12 cellular contexts compared by ENCODE assay signal in the genomic region with DNA sequence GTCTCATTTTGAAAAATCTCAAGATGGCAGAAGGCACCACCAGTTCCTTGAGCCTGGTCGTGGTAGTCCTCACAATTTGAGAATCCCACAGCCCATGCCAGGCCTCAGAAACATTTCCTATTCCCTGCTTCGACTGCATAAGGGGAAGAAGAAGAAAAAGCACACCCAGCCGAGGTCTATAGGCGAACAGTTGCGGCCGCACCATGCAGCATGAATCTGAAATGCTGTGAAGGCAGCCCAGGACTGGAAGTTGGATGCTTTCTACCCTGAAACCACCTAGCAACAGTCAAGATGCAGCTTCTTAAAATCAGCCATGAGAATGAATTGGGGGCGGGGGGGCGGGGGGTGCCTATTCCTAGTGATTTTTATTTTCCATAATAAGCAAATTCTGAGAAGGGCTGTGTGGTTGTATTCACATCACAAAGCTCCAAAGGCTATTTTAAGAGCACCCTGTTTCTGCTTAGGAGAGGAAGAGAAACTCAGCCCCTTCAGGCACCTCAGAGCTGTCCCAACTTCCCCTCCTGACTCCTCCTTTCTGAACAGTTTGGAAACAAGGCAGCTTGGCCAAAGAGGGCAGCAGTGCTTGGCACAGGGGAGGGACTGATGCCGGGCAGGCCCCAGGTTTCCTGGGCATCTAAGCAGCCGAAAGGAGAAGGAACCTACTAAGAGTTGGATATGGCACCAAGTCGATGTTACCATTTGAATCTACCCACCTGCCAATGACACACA.
DNase-seq lines count a peak whose midpoint lies in the region; ATAC-seq and TF ChIP-seq lines count a peak whose summit lies in the region.
"Had no signal": no experiment of that assay in that cellular context is flagged by ENCODE, and none has a peak within 500 bp of the region (broad histone marks: within the 10 kb centered on the region; RNA-seq: fewer than 3 reads in every experiment).

No MANE protein-coding gene starts in this region.

- CTCF ChIA-PET in CD4-positive, alpha-beta memory T cell (lab: Charles Lee; ENCODE audit: partially characterized antibody) = no interaction called here

- H3K4me1 ChIP-seq in spleen = peaks cover 0 to 52% (median 17%) of the 10 kb centered on the region in 6 donors
- peaks cover 22% of the 10 kb centered on the region for H3K4me1 ChIP-seq in CD4-positive, alpha-beta memory T cell (ENCODE audit: insufficient read depth, low read length)

- POLR2A ChIA-PET in CD4-positive, alpha-beta memory T cell (lab: Charles Lee; ENCODE audit: partially characterized antibody) = no interaction called here

- peaks cover 0 to 35% (median 25%) of the 10 kb centered on the region in 8 donors for H3K9me3 ChIP-seq in spleen
- no peaks in the 10 kb centered on the region for H3K9me3 ChIP-seq in CD4-positive, alpha-beta memory T cell (ENCODE audit: control insufficient read depth in 1 of 2, low read length in 2 of 2)

- H3K36me3 Mint-ChIP-seq in activated CD4-positive, alpha-beta T cell treated with anti-CD3 and anti-CD28 coated beads, Interleukin-2, amount 10 ng/mL, durations not matched to agents 24 days and 14 days (ENCODE audit: low read depth) = peaks cover 61% of the 10 kb centered on the region
- H3K36me3 Mint-ChIP-seq in activated T-helper 2 cell treated with anti-CD3 and anti-CD28 coated beads, Interferon-gamma antibody, Interleukin-2, Interleukin-4, amounts not matched to agents 10 μg/mL and 5 μg/mL and 100 μg/mL, durations not matched to agents 14 hours and 24 hours and 36 hours (ENCODE audit: low read depth) = peaks cover 89% of the 10 kb centered on the region
- peaks cover 64 to 69% of the 10 kb centered on the region in 2 donors for H3K36me3 Mint-ChIP-seq in CD4-positive, alpha-beta memory T cell

- H3K27ac ChIP-seq in spleen = peak overlapping the region in 5 of 8 donors; percentile 32 to 72 (median 70)
- H3K27ac ChIP-seq in CD4-positive, alpha-beta memory T cell (ENCODE audit: low read depth, low read length) = no peak overlapping the region
- H3K27ac ChIP-seq: brain microvascular endothelial cell, VCaP had no signal

- H3K36me3 ChIP-seq in spleen = peaks cover 0 to 16% (median 0%) of the 10 kb centered on the region in 6 donors
- no peaks in the 10 kb centered on the region for H3K36me3 ChIP-seq in CD4-positive, alpha-beta memory T cell (ENCODE audit: insufficient read depth, low read length)
- H3K36me3 ChIP-seq: brain microvascular endothelial cell had no signal

- WGBS in spleen, 5 donors = 44 to 56% (median 46%) methylated on average over 11 of the region's 11 CpGs

- peak overlapping the region; percentile 35 for H3K27ac Mint-ChIP-seq in activated CD4-positive, alpha-beta T cell treated with anti-CD3 and anti-CD28 coated beads, Interleukin-2, amount 10 ng/mL, durations not matched to agents 24 days and 14 days
- H3K27ac Mint-ChIP-seq in activated T-helper 2 cell treated with anti-CD3 and anti-CD28 coated beads, Interferon-gamma antibody, Interleukin-2, Interleukin-4, amounts not matched to agents 10 μg/mL and 5 μg/mL and 100 μg/mL, durations not matched to agents 14 hours and 24 hours and 36 hours = peak overlapping the region; percentile 36
- peak overlapping the region in 3 of 7 donors; percentile 33 to 79 (median 46) for H3K27ac Mint-ChIP-seq in CD4-positive, alpha-beta memory T cell

- H3K4me1 Mint-ChIP-seq in activated CD4-positive, alpha-beta T cell treated with anti-CD3 and anti-CD28 coated beads, Interleukin-2, amount 10 ng/mL, durations not matched to agents 24 days and 14 days = peaks cover 42% of the 10 kb centered on the region
- H3K4me1 Mint-ChIP-seq in activated T-helper 2 cell treated with anti-CD3 and anti-CD28 coated beads, Interferon-gamma antibody, Interleukin-2, Interleukin-4, amounts not matched to agents 10 μg/mL and 5 μg/mL and 100 μg/mL, durations not matched to agents 14 hours and 24 hours and 36 hours (ENCODE audit: low read depth) = peaks cover 59% of the 10 kb centered on the region
- H3K4me1 Mint-ChIP-seq in CD4-positive, alpha-beta memory T cell = peaks cover 52 to 84% (median 66%) of the 10 kb centered on the region in 4 donors

- H3K27me3 Mint-ChIP-seq in activated CD4-positive, alpha-beta T cell treated with anti-CD3 and anti-CD28 coated beads, Interleukin-2, amount 10 ng/mL, durations not matched to agents 24 days and 14 days = no peaks in the 10 kb centered on the region
- no peaks in the 10 kb centered on the region for H3K27me3 Mint-ChIP-seq in activated T-helper 2 cell treated with anti-CD3 and anti-CD28 coated beads, Interferon-gamma antibody, Interleukin-2, Interleukin-4, amounts not matched to agents 10 μg/mL and 5 μg/mL and 100 μg/mL, durations not matched to agents 14 hours and 24 hours and 36 hours (ENCODE audit: low read depth)
- H3K27me3 Mint-ChIP-seq in CD4-positive, alpha-beta memory T cell = no peaks in the 10 kb centered on the region

- no peaks in the 10 kb centered on the region for H3K27me3 ChIP-seq in spleen (replicated peaks in 1 of 7)
- no peaks in the 10 kb centered on the region for H3K27me3 ChIP-seq in CD4-positive, alpha-beta memory T cell (ENCODE audit: insufficient read depth, low read length)
- H3K27me3 ChIP-seq: brain microvascular endothelial cell had no signal

- intact Hi-C loops in activated CD4-positive, alpha-beta T cell treated with anti-CD3 and anti-CD28 coated beads, Interleukin-2, amount 10 ng/mL, durations not matched to agents 24 days and 14 days (cut with micrococcal nuclease) = no loop called here
- intact Hi-C loops in activated T-helper 2 cell treated with anti-CD3 and anti-CD28 coated beads, Interferon-gamma antibody, Interleukin-2, Interleukin-4, amounts not matched to agents 10 μg/mL and 5 μg/mL and 100 μg/mL, durations not matched to agents 14 hours and 24 hours and 36 hours (cut with micrococcal nuclease) = loop anchor here (10.0 kb wide), 1 partner anchor 545 kb away; no protein-coding TSS in a partner anchor
- intact Hi-C loops in spleen (cut with DNase I; ENCODE audit: low total_unique reads) = no loop called here
- intact Hi-C loops in CD4-positive, alpha-beta memory T cell (cut with micrococcal nuclease) = loop anchor here (5.0 kb wide), 1 partner anchor 277 kb away; no protein-coding TSS in a partner anchor

- ATAC-seq in HG03103 (IDR thresholded peaks at IDR 0.05; ENCODE audit: low read depth, unreplicated experiment) = peak; percentile 61
- no peak for ATAC-seq in GM19452 (IDR thresholded peaks at IDR 0.05; ENCODE audit: unreplicated experiment)
- ATAC-seq in HG03521 (IDR thresholded peaks at IDR 0.05; ENCODE audit: unreplicated experiment) = no peak

- H3K4me3 ChIP-seq in spleen = peak overlapping the region in 1 of 8 donors; percentile 6
- no peak overlapping the region for H3K4me3 ChIP-seq in CD4-positive, alpha-beta memory T cell (ENCODE audit: low read length in 2 of 2)

- no peak for TF ChIP-seq CTCF in spleen (IDR thresholded peaks at IDR 0.05 in 8 of 11, conservative IDR thresholded peaks at IDR 0.05 in 3 of 11)

- H3K9me3 Mint-ChIP-seq in activated CD4-positive, alpha-beta T cell treated with anti-CD3 and anti-CD28 coated beads, Interleukin-2, amount 10 ng/mL, durations not matched to agents 24 days and 14 days = peaks cover 11% of the 10 kb centered on the region
- peaks cover 28% of the 10 kb centered on the region for H3K9me3 Mint-ChIP-seq in activated T-helper 2 cell treated with anti-CD3 and anti-CD28 coated beads, Interferon-gamma antibody, Interleukin-2, Interleukin-4, amounts not matched to agents 10 μg/mL and 5 μg/mL and 100 μg/mL, durations not matched to agents 14 hours and 24 hours and 36 hours
- H3K9me3 Mint-ChIP-seq in CD4-positive, alpha-beta memory T cell = peaks cover 0 to 13% (median 5%) of the 10 kb centered on the region in 8 donors

- no peak overlapping the region for H3K4me3 Mint-ChIP-seq in activated CD4-positive, alpha-beta T cell treated with anti-CD3 and anti-CD28 coated beads, Interleukin-2, amount 10 ng/mL, durations not matched to agents 24 days and 14 days
- H3K4me3 Mint-ChIP-seq in activated T-helper 2 cell treated with anti-CD3 and anti-CD28 coated beads, Interferon-gamma antibody, Interleukin-2, Interleukin-4, amounts not matched to agents 10 μg/mL and 5 μg/mL and 100 μg/mL, durations not matched to agents 14 hours and 24 hours and 36 hours (ENCODE audit: low read depth) = no peak overlapping the region
- peak overlapping the region in 1 of 8 donors; percentile 29 for H3K4me3 Mint-ChIP-seq in CD4-positive, alpha-beta memory T cell

- no peak for DNase-seq in activated CD4-positive, alpha-beta T cell treated with anti-CD3 and anti-CD28 coated beads, Interleukin-2, amount 10 ng/mL, durations not matched to agents 24 days and 14 days
- no peak for DNase-seq in activated CD4-positive, alpha-beta T cell treated with anti-CD3 and anti-CD28 coated beads, Interleukin-2, amount 50 U/mL, for 4 hours
- DNase-seq in activated T-helper 2 cell treated with anti-CD3 and anti-CD28 coated beads, Interferon-gamma antibody, Interleukin-2, Interleukin-4, amounts not matched to agents 10 μg/mL and 5 μg/mL and 100 μg/mL, durations not matched to agents 14 hours and 24 hours and 36 hours (ENCODE audit: low spot score) = no peak
- no peak for DNase-seq in spleen
- no peak for DNase-seq in CD4-positive, alpha-beta memory T cell
- DNase-seq: brain microvascular endothelial cell, foreskin melanocyte, NCI-H510A had no signal

- no peak for TF ChIP-seq POLR2A in spleen (IDR thresholded peaks at IDR 0.05)

Comparison
In these comparisons a context has a peak if more than half of its experiments do, and no peak if none do; other contexts are left out.
1. intact Hi-C loops: an anchor here in activated T-helper 2 cell treated with anti-CD3 and anti-CD28 coated beads, Interferon-gamma antibody, Interleukin-2, Interleukin-4, amounts not matched to agents 10 μg/mL and 5 μg/mL and 100 μg/mL, durations not matched to agents 14 hours and 24 hours and 36 hours (10.0 kb wide) and CD4-positive, alpha-beta memory T cell (5.0 kb wide); none called in activated CD4-positive, alpha-beta T cell treated with anti-CD3 and anti-CD28 coated beads, Interleukin-2, amount 10 ng/mL, durations not matched to agents 24 days and 14 days and spleen.